ENCODE assay signal across 1 cellular context in genomic region chr1:181783208-181783607, GRCh38.
TF ChIP-seq lines count a peak whose summit lies in the region.

No MANE protein-coding gene starts in this region.

TF ChIP-seq in WTC11, 78 proteins besides CTCF, POLR2A, EP300 and RAD21 (continued from another document):
- no peak for TF ChIP-seq ZNF671 (CRISPR knock-in tag; IDR thresholded peaks at IDR 0.05)
- no peak for TF ChIP-seq TP53 (CRISPR knock-in tag; IDR thresholded peaks at IDR 0.05)
- no peak for TF ChIP-seq CREB1 (CRISPR knock-in tag; IDR thresholded peaks at IDR 0.05)
- TF ChIP-seq MXD4 (CRISPR knock-in tag; IDR thresholded peaks at IDR 0.05; ENCODE audit: borderline replicate concordance), result no peak
- no peak for TF ChIP-seq FOXJ3 (CRISPR knock-in tag; IDR thresholded peaks at IDR 0.05; ENCODE audit: borderline replicate concordance)
- no peak for TF ChIP-seq ELF4 (CRISPR knock-in tag; IDR thresholded peaks at IDR 0.05; ENCODE audit: low read depth)
- no peak for TF ChIP-seq ZNF317 (CRISPR knock-in tag; IDR thresholded peaks at IDR 0.05; ENCODE audit: borderline replicate concordance, low read depth)
- no peak for TF ChIP-seq PREB (CRISPR knock-in tag; IDR thresholded peaks at IDR 0.05; ENCODE audit: borderline replicate concordance)
- TF ChIP-seq EMX1 (CRISPR knock-in tag; IDR thresholded peaks at IDR 0.05), result no peak
- TF ChIP-seq RORB (CRISPR knock-in tag; IDR thresholded peaks at IDR 0.05), result no peak
